In genomic region chr7:922334-923107, GRCh38 we compare ENCODE assay signal across 9 cellular contexts. TPM values are rescaled to one million over a fixed set of nuclear protein-coding genes. Genes with fewer than 3 reads are reported as not detected.
DNase-seq lines count a peak whose midpoint lies in the region; ATAC-seq, FAIRE-seq and TF ChIP-seq lines count a peak whose summit lies in the region.
"Had no signal": no experiment of that assay in that cellular context is flagged by ENCODE, and none has a peak within 500 bp of the region (broad histone marks: within the 10 kb centered on the region; RNA-seq: fewer than 3 reads in every experiment).

No MANE protein-coding gene starts in this region.

- DNase-seq in GM06990 (ENCODE audit: extremely low read depth, insufficient read length) (peak; percentile 34), astrocyte (ENCODE audit: low read depth) (no peak), psoas muscle (peak; percentile 10 to 25), frontal cortex (ENCODE audit: low spot score in 2 of 2) (no peak), GM12892 (ENCODE audit: insufficient read length) (no peak)

- H3K27ac Mint-ChIP-seq in astrocyte (ENCODE audit: unreplicated experiment) = no peak overlapping the region

- H3K79me2 ChIP-seq in OCI-LY3 (ENCODE audit: low read length) (no peaks in the 10 kb centered on the region), astrocyte (ENCODE audit: insufficient read depth, low read length) (no peaks in the 10 kb centered on the region)

- H3K9ac ChIP-seq in OCI-LY3 (ENCODE audit: low read length) = peak overlapping the region; percentile 35
- H3K9ac ChIP-seq in astrocyte (ENCODE audit: low read length) = no peak overlapping the region

- no peaks in the 10 kb centered on the region for H3K9me3 ChIP-seq in OCI-LY3 (ENCODE audit: insufficient read depth, low read length)
- no peaks in the 10 kb centered on the region for H3K9me3 ChIP-seq in astrocyte (ENCODE audit: insufficient read depth, low read depth, low read length)
- no peaks in the 10 kb centered on the region for H3K9me3 ChIP-seq in psoas muscle
- H3K9me3 ChIP-seq: heart right ventricle had no signal

- H3K4me1 ChIP-seq in OCI-LY3 (ENCODE audit: low read length) (peaks cover 58% of the 10 kb centered on the region), astrocyte (ENCODE audit: insufficient read depth, low read length) (peaks cover 18% of the 10 kb centered on the region), psoas muscle (no peaks in the 10 kb centered on the region)

- intact Hi-C loops in psoas muscle (cut with DNase I) = no loop called here

- H3K9me3 Mint-ChIP-seq in astrocyte (ENCODE audit: unreplicated experiment) = no peaks in the 10 kb centered on the region

- no peak for TF ChIP-seq POLR2A in GM12892 (IDR thresholded peaks at IDR 0.05; ENCODE audit: low read depth, low read length)

- H3K27me3 ChIP-seq in GM06990 (replicated peaks; ENCODE audit: control insufficient read depth, insufficient read depth, low read length) = no peaks in the 10 kb centered on the region
- peaks cover 40% of the 10 kb centered on the region for H3K27me3 ChIP-seq in OCI-LY3 (ENCODE audit: low read depth, low read length)
- no peaks in the 10 kb centered on the region for H3K27me3 ChIP-seq in astrocyte (ENCODE audit: insufficient read depth, low read length)
- H3K27me3 ChIP-seq in psoas muscle (ENCODE audit: insufficient read depth in 3 of 3, low read length in 2 of 3) = peaks cover 0 to 14% (median 2%) of the 10 kb centered on the region in 3 donors

- peak overlapping the region; percentile 85 for H3K4me2 ChIP-seq in OCI-LY3 (ENCODE audit: low read length)
- peak overlapping the region; percentile 43 for H3K4me2 ChIP-seq in astrocyte (ENCODE audit: low read length)

- TF ChIP-seq CTCF in GM06990 (IDR thresholded peaks at IDR 0.05; ENCODE audit: insufficient read depth, low read length, poor library complexity, severe bottlenecking) (no peak), OCI-LY3 (IDR thresholded peaks at IDR 0.05; ENCODE audit: low read depth, low read length) (no peak), astrocyte (IDR thresholded peaks at IDR 0.05; ENCODE audit: insufficient read depth, low read depth, low read length) (no peak), psoas muscle (IDR thresholded peaks at IDR 0.05) (no peak)

- 56 to 68% (median 61%) methylated on average over 23 to 29 of the region's 29 CpGs for WGBS in psoas muscle, 3 donors

- H3K36me3 Mint-ChIP-seq in astrocyte (ENCODE audit: low read depth, unreplicated experiment) = no peaks in the 10 kb centered on the region

- H2AFZ ChIP-seq in OCI-LY3 (ENCODE audit: low read depth, low read length) (no peak overlapping the region), astrocyte (ENCODE audit: low read depth, low read length) (peak overlapping the region; percentile 60)

- H3K36me3 ChIP-seq in GM06990 (ENCODE audit: control insufficient read depth, insufficient read depth, low read length) (peaks cover 1% of the 10 kb centered on the region), OCI-LY3 (replicated peaks; ENCODE audit: low read depth, low read length) (no peaks in the 10 kb centered on the region), astrocyte (ENCODE audit: insufficient read depth, low read length) (no peaks in the 10 kb centered on the region), psoas muscle (ENCODE audit: insufficient read depth in 1 of 2, low read depth in 1 of 2) (no peaks in the 10 kb centered on the region)
- H3K36me3 ChIP-seq: heart right ventricle had no signal

- no peak overlapping the region for H3K27ac ChIP-seq in OCI-LY3 (ENCODE audit: low read length)
- no peak overlapping the region for H3K27ac ChIP-seq in astrocyte (ENCODE audit: low read depth, low read length)
- H3K27ac ChIP-seq in psoas muscle = no peak overlapping the region

- ATAC-seq in psoas muscle = no peak
- no peak for ATAC-seq in esophagus mucosa
- no peak for ATAC-seq in GM18498 (IDR thresholded peaks at IDR 0.05; ENCODE audit: unreplicated experiment)

- peaks cover 6% of the 10 kb centered on the region for H3K4me1 Mint-ChIP-seq in astrocyte (ENCODE audit: low read depth, unreplicated experiment)

- no peak overlapping the region for H3K4me3 Mint-ChIP-seq in astrocyte (ENCODE audit: unreplicated experiment)

- H3K27me3 Mint-ChIP-seq in astrocyte (ENCODE audit: low read depth, unreplicated experiment) = peaks cover 3% of the 10 kb centered on the region

- H4K20me1 ChIP-seq in OCI-LY3 (ENCODE audit: insufficient read depth, low read length) (no peaks in the 10 kb centered on the region), astrocyte (ENCODE audit: insufficient read depth, low read length) (no peaks in the 10 kb centered on the region)

- H3K4me3 ChIP-seq in GM06990 (replicated peaks; ENCODE audit: low read depth, low read length) = peak overlapping the region; percentile 56
- peak overlapping the region; percentile 77 for H3K4me3 ChIP-seq in OCI-LY3 (ENCODE audit: low read length)
- H3K4me3 ChIP-seq in astrocyte (ENCODE audit: insufficient read depth, low read depth, low read length) = no peak overlapping the region
- H3K4me3 ChIP-seq in psoas muscle = peak overlapping the region; percentile 11

- no peak for FAIRE-seq in astrocyte (lab: Jason Lieb, UNC)
- FAIRE-seq in frontal cortex (lab: Jason Lieb, UNC) = no peak
- FAIRE-seq in GM12892 (lab: Jason Lieb, UNC) = no peak

RNA-seq across cellular contexts. Expression of gene ADAP1, which starts 32.0 kb away (rescaled TPM):
- total RNA-seq in astrocyte (4.7 and 4.8 TPM in 2 replicates), psoas muscle (1 to 10 TPM in 3 of 4 donors, under 1 TPM in 1; 0.88 to 1.4 (median 1.2) TPM), frontal cortex (33.8 TPM), esophagus mucosa (5.7 TPM)
- polyA plus RNA-seq in psoas muscle = under 1 TPM; 0.18 to 0.56 (median 0.56) TPM
- polyA plus RNA-seq in GM12892 (2012; ENCODE audit: missing spikeins) = 5.8 TPM

RNA-seq across cellular contexts. Expression of gene GET4, which starts 46.2 kb away (rescaled TPM):
- total RNA-seq in astrocyte (32.1 and 43.0 TPM in 2 replicates), psoas muscle (10 to 100 TPM; 27.3 to 42.3 (median 29.1) TPM), frontal cortex (20.8 TPM), esophagus mucosa (21.6 TPM)
- polyA plus RNA-seq in psoas muscle = 10 to 100 TPM; 36.8 to 51.1 (median 48.3) TPM
- polyA plus RNA-seq in GM12892 (2012; ENCODE audit: missing spikeins) = 18.8 TPM

RNA-seq across cellular contexts. Expression of gene COX19, which starts 52.8 kb away (rescaled TPM):
- total RNA-seq in astrocyte (13.4 and 13.8 TPM in 2 replicates), psoas muscle (1 to 10 TPM; 4.5 to 7.9 (median 6.9) TPM), frontal cortex (13.9 TPM), esophagus mucosa (5.5 TPM)
- polyA plus RNA-seq in psoas muscle = 10 to 100 TPM in 2 of 3 donors, 1 to 10 TPM in 1; 5.6 to 12.2 (median 11.3) TPM
- polyA plus RNA-seq in GM12892 (2012; ENCODE audit: missing spikeins) = 10.9 TPM

Comparison
In these comparisons a context has a peak if more than half of its experiments do, and no peak if none do; other contexts are left out.
1. DNase-seq: peak in GM06990 (single experiment) and psoas muscle (2 of 2); none in astrocyte (single experiment), frontal cortex (0 of 2) and GM12892 (single experiment).